ENCODE assay signal across 10 cellular contexts in the genomic region with DNA sequence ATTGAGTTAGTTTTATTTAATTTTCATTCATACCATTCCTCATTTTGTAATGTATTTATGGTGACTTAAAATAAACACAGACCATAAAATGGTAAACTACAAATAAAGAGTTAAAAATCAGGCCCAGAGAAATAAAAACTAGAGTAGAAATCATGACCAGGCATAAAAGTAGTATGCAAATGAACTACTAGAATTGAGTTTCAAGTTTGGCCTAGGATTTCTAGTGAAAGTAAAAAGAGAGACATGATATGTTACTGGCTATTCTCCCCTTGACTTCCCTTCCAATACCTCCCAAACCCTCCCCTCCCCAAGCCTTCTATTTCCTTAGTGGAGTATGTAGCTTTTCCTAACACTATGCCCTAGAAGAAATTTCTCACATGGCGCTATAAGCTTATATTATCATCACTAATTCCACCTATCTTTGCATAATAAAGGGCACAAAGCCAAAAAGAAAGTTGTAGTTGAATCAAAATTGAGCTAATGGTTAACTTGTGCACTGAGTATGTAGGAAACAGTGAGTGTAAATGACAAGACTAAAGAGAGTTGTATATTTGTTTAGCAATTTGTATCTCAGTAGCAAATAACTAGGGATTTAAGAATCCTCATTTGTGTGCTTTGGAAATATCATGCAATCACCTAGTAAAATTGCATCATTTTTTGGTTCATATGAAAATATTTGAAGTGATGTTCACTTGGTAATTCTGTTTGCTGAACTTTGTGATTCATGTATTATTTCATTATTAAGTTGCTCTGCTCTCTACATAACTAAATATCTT. TPM values are rescaled to one million over a fixed set of nuclear protein-coding genes. Genes with fewer than 3 reads are reported as not detected.
A peak's percentile ranks its signal among the peaks of the same experiment; 100 is the strongest.
DNase-seq lines count a peak whose midpoint lies in the region; ATAC-seq lines count a peak whose summit lies in the region.
"Had no signal": no experiment of that assay in that cellular context is flagged by ENCODE, and none has a peak within 500 bp of the region (broad histone marks: within the 10 kb centered on the region; RNA-seq: fewer than 3 reads in every experiment).

No MANE protein-coding gene starts in this region.

- no peak overlapping the region for H3K4me3 ChIP-seq in iPS-20b (ENCODE audit: low read length)

- no peaks in the 10 kb centered on the region for H3K36me3 ChIP-seq in iPS-20b (ENCODE audit: insufficient read depth, low read depth, low read length)

- H3K27me3 ChIP-seq in iPS-20b (ENCODE audit: insufficient read depth, low read length) = no peaks in the 10 kb centered on the region

- peaks cover 19% of the 10 kb centered on the region for H3K4me1 ChIP-seq in iPS-20b (ENCODE audit: insufficient read depth, low read length)

- H3K9me3 ChIP-seq in iPS-20b (ENCODE audit: insufficient read depth, low read depth, low read length) = no peaks in the 10 kb centered on the region

- H3K9ac ChIP-seq in iPS-20b (ENCODE audit: low read depth, low read length) = 0 out of 2 replicates have a peak overlapping the region, but pooled peaks have one; percentile 10

- peak overlapping the region; percentile 48 for H3K27ac ChIP-seq in iPS-20b (ENCODE audit: low read length)

- peak; percentile 53 for ATAC-seq in GM19463 (IDR thresholded peaks at IDR 0.05; ENCODE audit: unreplicated experiment)
- no peak for ATAC-seq in HG02610 (IDR thresholded peaks at IDR 0.05; ENCODE audit: unreplicated experiment)
- ATAC-seq in GM21717 (IDR thresholded peaks at IDR 0.05; ENCODE audit: unreplicated experiment) = no peak

- DNase-seq in AG08395 (ENCODE audit: low spot score) (peak; percentile 27), NCI-H460 (ENCODE audit: extremely low read depth, low read depth) (peak; percentile 13), occipital lobe (lab: John Stamatoyannopoulos, UW) (no peak), CD1c-positive myeloid dendritic cell (ENCODE audit: extremely low spot score) (no peak)
- DNase-seq: activated T-cell treated with anti-CD3 and anti-CD28 coated beads, Interleukin-2, amount 50 U/mL, for 1 hour; DMS 273 treated with DMSO at 0.1 percent for 48 hours had no signal

RNA-seq across cellular contexts. Expression of a gene that starts 29.7 kb away (rescaled TPM):
- total RNA-seq in NCI-H460 (2014; rRNA removed; shearing (Covaris generic)) = 4.0 and 4.6 TPM in 2 replicates
- 1.4 and 4.4 TPM in 2 replicates for polyA plus RNA-seq in NCI-H460 (2014; cell fraction: nucleus; rRNA removed)
- total RNA-seq in occipital lobe = 5.1 TPM

RNA-seq across cellular contexts. Expression of a gene that starts 56.6 kb away (rescaled TPM):
- total RNA-seq in NCI-H460 (2014; rRNA removed; shearing (Covaris generic)) = 27.5 and 34.9 TPM in 2 replicates
- polyA plus RNA-seq in NCI-H460 (2014; cell fraction: nucleus; rRNA removed) = 15.5 and 22.1 TPM in 2 replicates
- total RNA-seq in occipital lobe = 60.8 TPM

Comparison
In these comparisons a context has a peak if more than half of its experiments do, and no peak if none do; other contexts are left out.
1. DNase-seq: peak in AG08395 (single experiment) and NCI-H460 (single experiment); none in occipital lobe (single experiment) and CD1c-positive myeloid dendritic cell (single experiment).